In genomic region chr21:32717851-32718316, GRCh38 we compare ENCODE assay signal across 16 cellular contexts. TPM values are rescaled to one million over a fixed set of nuclear protein-coding genes. Genes with fewer than 3 reads are reported as not detected.
DNase-seq lines count a peak whose midpoint lies in the region; ATAC-seq and TF ChIP-seq lines count a peak whose summit lies in the region.
"Had no signal": no experiment of that assay in that cellular context is flagged by ENCODE, and none has a peak within 500 bp of the region (broad histone marks: within the 10 kb centered on the region; RNA-seq: fewer than 3 reads in every experiment).

No MANE protein-coding gene starts in this region.

- H3K27ac ChIP-seq in thyroid gland, result peak overlapping the region in 2 of 3 donors; percentile 18 to 20
- H3K27ac ChIP-seq: 22Rv1 had no signal

- TF ChIP-seq CTCF in fibroblast of villous mesenchyme (IDR thresholded peaks at IDR 0.05; ENCODE audit: insufficient read depth, low read depth, low read length) (no peak), thyroid gland (IDR thresholded peaks at IDR 0.05) (no peak)

- TF ChIP-seq POLR2A in thyroid gland (IDR thresholded peaks at IDR 0.05), result no peak

- H3K4me1 ChIP-seq in thyroid gland, result peaks cover 11 to 20% of the 10 kb centered on the region in 2 donors

- no peaks in the 10 kb centered on the region for H3K9me3 ChIP-seq in thyroid gland

- no peak overlapping the region for H3K4me3 ChIP-seq in fibroblast of villous mesenchyme (ENCODE audit: low read depth, low read length)
- no peak overlapping the region for H3K4me3 ChIP-seq in thyroid gland (replicated peaks in 1 of 3)

- DNase-seq in NCI-H2107 treated with DMSO at 0.1 percent for 48 hours (lab: John Stamatoyannopoulos, UW; ENCODE audit: unreplicated experiment) (peak; percentile 9), NCI-H2107 (lab: John Stamatoyannopoulos, UW) (no peak), SIG-M5 (lab: John Stamatoyannopoulos, UW) (peak; percentile 81), fibroblast of villous mesenchyme (ENCODE audit: low read depth) (peak; percentile 85), thyroid gland (peak; percentile 20 to 29), dedifferentiated amniotic fluid mesenchymal stem cell (ENCODE audit: extremely low spot score) (no peak), left ventricle myocardium superior (no peak)
- DNase-seq: activated naive CD4-positive, alpha-beta T cell treated with Interleukin-2 at 50 U/mL for 16 hours; CD4-positive, alpha-beta memory T cell; central memory CD4-positive, alpha-beta T cell; erythroblast; left cardiac atrium; NCI-H2171 treated with DMSO at 0.1 percent for 48 hours; SW 1271 had no signal

- intact Hi-C loops in thyroid gland (cut with DNase I) (no loop called here), left ventricle myocardium superior (cut with micrococcal nuclease) (no loop called here)

- peaks cover 0 to 3% of the 10 kb centered on the region in 2 donors for H3K36me3 ChIP-seq in thyroid gland

- ATAC-seq in left ventricle myocardium superior (no peak), GM18867 (IDR thresholded peaks at IDR 0.05; ENCODE audit: unreplicated experiment) (no peak)
- ATAC-seq: left cardiac atrium had no signal

- WGBS in thyroid gland, 2 donors, result 64 to 75% methylated on average over 2 of the region's 2 CpGs

- no peaks in the 10 kb centered on the region for H3K27me3 ChIP-seq in thyroid gland

RNA-seq across cellular contexts. Expression of gene SYNJ1, which starts 9.9 kb away (rescaled TPM):
- total RNA-seq in fibroblast of villous mesenchyme (7.1 and 7.3 TPM in 2 replicates), thyroid gland (10 to 100 TPM; 16.1 to 21.7 (median 17.7) TPM), left ventricle myocardium superior (11.4 TPM)

RNA-seq across cellular contexts. Expression of gene PAXBP1, which starts 53.7 kb away (rescaled TPM):
- 28.0 and 35.8 TPM in 2 replicates for total RNA-seq in fibroblast of villous mesenchyme
- 10 to 100 TPM; 53.1 to 95.1 (median 70.6) TPM for total RNA-seq in thyroid gland
- 16.1 TPM for total RNA-seq in left ventricle myocardium superior

Comparison
In these comparisons a context has a peak if more than half of its experiments do, and no peak if none do; other contexts are left out.
1. DNase-seq: peak in NCI-H2107 treated with DMSO at 0.1 percent for 48 hours (single experiment), SIG-M5 (single experiment), fibroblast of villous mesenchyme (single experiment) and thyroid gland (2 of 2); none in NCI-H2107 (single experiment), dedifferentiated amniotic fluid mesenchymal stem cell (single experiment) and left ventricle myocardium superior (single experiment).